ENCODE assay signal across 25 cellular contexts in the genomic region with DNA sequence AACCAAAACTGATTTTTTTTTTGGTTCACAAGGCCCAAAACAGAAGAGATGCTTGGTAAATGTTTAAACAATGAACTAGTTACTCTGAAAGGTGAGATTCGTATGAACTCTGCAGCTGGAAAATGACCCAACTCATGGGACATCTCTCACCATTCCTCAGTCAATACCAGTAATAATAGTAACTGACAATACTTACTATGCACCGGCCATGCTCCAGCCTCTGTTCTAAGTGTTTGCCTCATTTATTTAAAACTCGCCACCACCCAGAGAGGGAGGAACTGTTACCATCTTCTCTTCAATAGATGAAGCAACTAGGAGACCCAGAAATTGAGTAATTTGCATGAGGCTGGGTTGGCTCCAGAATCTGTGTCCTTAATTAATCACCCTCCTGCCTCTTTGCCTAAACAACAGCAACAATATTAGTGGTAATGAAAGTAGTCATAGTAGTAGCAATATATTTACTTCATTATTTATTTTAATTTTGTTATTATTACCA.
"Had no signal": no experiment of that assay in that cellular context is flagged by ENCODE, and none has a peak within 500 bp of the region (broad histone marks: within the 10 kb centered on the region; RNA-seq: fewer than 3 reads in every experiment).

No MANE protein-coding gene starts in this region.

- H3K27ac Mint-ChIP-seq: memory B cell; natural killer cell; progenitor cell of endocrine pancreas; stimulated activated effector memory CD8-positive, alpha-beta T cell treated with anti-CD3 and anti-CD28 coated beads, Interleukin-12 subunit alpha, Interleukin-12 subunit beta, amount 100 ng/mL, for 72 hours had no signal

- H2AFZ ChIP-seq: parathyroid adenoma had no signal

- H3K4me1 Mint-ChIP-seq: natural killer cell; stimulated activated effector memory CD8-positive, alpha-beta T cell treated with anti-CD3 and anti-CD28 coated beads, Interleukin-12 subunit alpha, Interleukin-12 subunit beta, amount 100 ng/mL, for 72 hours had no signal

- H3K4me1 ChIP-seq: parathyroid adenoma had no signal

- H3K27me3 Mint-ChIP-seq: progenitor cell of endocrine pancreas had no signal

- H3K4me3 ChIP-seq: dorsolateral prefrontal cortex, gastrocnemius medialis, left ventricle myocardium inferior, lower lobe of right lung, smooth muscle cell, thoracic aorta, tibial nerve, upper lobe of left lung had no signal

- H3K4me3 Mint-ChIP-seq: memory B cell; natural killer cell; stimulated activated effector memory CD8-positive, alpha-beta T cell treated with anti-CD3 and anti-CD28 coated beads, Interleukin-12 subunit alpha, Interleukin-12 subunit beta, amount 100 ng/mL, for 72 hours had no signal

- H3K27me3 ChIP-seq: dorsolateral prefrontal cortex, gastrocnemius medialis, tibial nerve, upper lobe of left lung had no signal

- H3K9ac ChIP-seq: parathyroid adenoma had no signal

- H3K4me2 ChIP-seq: smooth muscle cell had no signal

- DNase-seq: effector CD4-positive, alpha-beta T cell; foreskin fibroblast; gastrocnemius medialis; kidney; left cardiac atrium; left ventricle myocardium inferior; lower lobe of right lung; natural killer cell; stimulated activated CD4-positive, alpha-beta T cell treated with anti-CD3 and anti-CD28 coated beads, Interleukin-12 subunit alpha, Interleukin-12 subunit beta, amount 100 ng/mL, for 4 hours; stimulated activated CD4-positive, alpha-beta T cell treated with anti-CD3 and anti-CD28 coated beads, Interleukin-1b, Interleukin-23, amount 100 ng/mL, for 48 hours; stimulated activated CD4-positive, alpha-beta T cell treated with anti-CD3 and anti-CD28 coated beads, Interleukin-4, amount 100 ng/mL, for 24 hours; stimulated activated naive CD8-positive, alpha-beta T cell treated with anti-CD3 and anti-CD28 coated beads, Interleukin-15, Interleukin-2, amounts not matched to agents 100 U/mL and 50 U/mL, for 24 hours; substantia nigra; upper lobe of left lung had no signal

- H3K9me3 ChIP-seq: gastrocnemius medialis had no signal

- H3K27ac ChIP-seq: epithelial cell of prostate, gastrocnemius medialis, left ventricle myocardium inferior, lower lobe of right lung, parathyroid adenoma, thoracic aorta, tibial nerve, upper lobe of left lung had no signal

- ATAC-seq: esophagus mucosa; gastrocnemius medialis; left cardiac atrium; lower lobe of right lung; natural killer cell; sciatic nerve; stimulated activated effector memory CD8-positive, alpha-beta T cell treated with anti-CD3 and anti-CD28 coated beads, Interleukin-12 subunit alpha, Interleukin-12 subunit beta, amount 100 ng/mL, for 72 hours; stimulated activated naive CD8-positive, alpha-beta T cell treated with anti-CD3 and anti-CD28 coated beads, Interleukin-15, Interleukin-2, amounts not matched to agents 100 U/mL and 50 U/mL, for 24 hours had no signal
